ENCODE assay signal across 12 cellular contexts in the genomic region with DNA sequence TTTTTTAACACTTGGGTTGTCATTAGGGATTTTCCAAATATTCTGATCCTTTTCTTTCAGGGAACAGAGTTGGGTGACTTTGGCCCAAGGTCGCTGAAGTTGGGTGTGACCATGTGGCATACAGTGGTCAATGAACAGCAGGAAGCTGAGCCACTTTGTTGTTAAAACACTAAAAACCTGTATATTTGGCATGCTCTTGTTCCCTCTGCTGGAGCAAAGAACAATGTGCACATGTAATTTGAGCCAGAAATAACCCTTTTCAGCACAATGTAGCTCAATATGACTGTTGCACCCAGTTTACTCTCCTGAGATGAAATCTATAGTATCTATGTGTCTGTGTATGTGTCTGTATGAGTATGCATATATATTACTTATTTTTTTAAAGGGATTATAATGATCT.
DNase-seq lines count a peak whose midpoint lies in the region; ATAC-seq, FAIRE-seq and TF ChIP-seq lines count a peak whose summit lies in the region.
"Had no signal": no experiment of that assay in that cellular context is flagged by ENCODE, and none has a peak within 500 bp of the region (broad histone marks: within the 10 kb centered on the region; RNA-seq: fewer than 3 reads in every experiment).

No MANE protein-coding gene starts in this region.

- in situ Hi-C loops in Panc1 (cut with HindIII; ENCODE audit: low pct_unique_long_range_greater_than_20kb, low sequenced_read_pairs), result no loop called here

- ATAC-seq in Panc1, result no peak
- ATAC-seq in heart left ventricle, result no peak
- ATAC-seq: stimulated activated naive CD8-positive, alpha-beta T cell treated with anti-CD3 and anti-CD28 coated beads, Interleukin-15, amount 100 ng/mL, for 72 hours had no signal

- peak; percentile 46 for TF ChIP-seq CTCF in cardiac muscle cell (IDR thresholded peaks at IDR 0.05; ENCODE audit: low read depth, low read length)
- peak; percentile 31; the same call in 1 of the 2 replicates for TF ChIP-seq CTCF in Panc1 (IDR thresholded peaks at IDR 0.05)
- peak; percentile 37 for TF ChIP-seq CTCF in fibroblast of pulmonary artery (IDR thresholded peaks at IDR 0.05; ENCODE audit: low read length, missing control alignments)
- TF ChIP-seq CTCF in CD14-positive monocyte (IDR thresholded peaks at IDR 0.05), result no peak
- peak in 4 of 12 donors; percentile 7 to 19 (median 16) for TF ChIP-seq CTCF in heart left ventricle (IDR thresholded peaks at IDR 0.05)

- 61 to 77% (median 62%) methylated on average over 1 of the region's 1 CpG for WGBS in heart left ventricle, 4 donors

- H3K4me3 ChIP-seq in cardiac muscle cell (no peak overlapping the region), Panc1 (ENCODE audit: low read depth in 2 of 2, low read length in 2 of 2) (no peak overlapping the region), fibroblast of pulmonary artery (replicated peaks; ENCODE audit: low read depth, low read length) (no peak overlapping the region), heart left ventricle (no peak overlapping the region)
- H3K4me3 ChIP-seq: adrenal gland had no signal

- H3K27ac Mint-ChIP-seq in CD14-positive monocyte, result no peak overlapping the region
- H3K27ac Mint-ChIP-seq: CD4-positive, alpha-beta T cell; naive B cell; stimulated activated naive CD8-positive, alpha-beta T cell treated with anti-CD3 and anti-CD28 coated beads, Interleukin-15, amount 100 ng/mL, for 72 hours had no signal

- H3K9me3 ChIP-seq in cardiac muscle cell (ENCODE audit: low read depth) (no peaks in the 10 kb centered on the region), Panc1 (ENCODE audit: control insufficient read depth, insufficient read depth, low read depth, low read length) (no peaks in the 10 kb centered on the region), heart left ventricle (no peaks in the 10 kb centered on the region)
- H3K9me3 ChIP-seq: adrenal gland had no signal

- no peaks in the 10 kb centered on the region for H3K4me1 Mint-ChIP-seq in CD14-positive monocyte
- H3K4me1 Mint-ChIP-seq: naive B cell; stimulated activated naive CD8-positive, alpha-beta T cell treated with anti-CD3 and anti-CD28 coated beads, Interleukin-15, amount 100 ng/mL, for 72 hours had no signal

- H3K9me3 Mint-ChIP-seq in CD14-positive monocyte, result peaks cover 0 to 3% (median 0%) of the 10 kb centered on the region in 7 donors
- H3K9me3 Mint-ChIP-seq: CD4-positive, alpha-beta T cell; stimulated activated naive CD8-positive, alpha-beta T cell treated with anti-CD3 and anti-CD28 coated beads, Interleukin-15, amount 100 ng/mL, for 72 hours had no signal

- H3K27ac ChIP-seq in cardiac muscle cell (no peak overlapping the region), Panc1 (ENCODE audit: low read length) (no peak overlapping the region), heart left ventricle (no peak overlapping the region)
- H3K27ac ChIP-seq: adrenal gland had no signal

- peaks cover 2 to 15% (median 4%) of the 10 kb centered on the region in 3 donors for H3K27me3 Mint-ChIP-seq in CD14-positive monocyte (ENCODE audit: low read depth in 3 of 3)

- no TSS peak for BruUV-seq in Panc1 (replicated peaks; lab: Mats Ljungman, UMichigan)

- TF ChIP-seq POLR2A in heart left ventricle (IDR thresholded peaks at IDR 0.05), result no peak

- peak in 1 of 2 donors; percentile 37 for DNase-seq in cardiac muscle cell (ENCODE audit: low read depth in 1 of 2, low spot score in 1 of 2)
- no peak for DNase-seq in cardiac septum (ENCODE audit: low spot score)
- DNase-seq in Panc1 (ENCODE audit: low read depth, low spot score), result no peak
- DNase-seq in fibroblast of pulmonary artery (ENCODE audit: low read depth), result peak; percentile 31
- DNase-seq in urothelium cell line (ENCODE audit: low spot score), result peak; percentile 49
- no peak for DNase-seq in activated naive CD4-positive, alpha-beta T cell treated with anti-CD3 and anti-CD28 coated beads, Interleukin-2, amount 50 U/mL, for 16 hours
- DNase-seq in CD14-positive monocyte (ENCODE audit: low spot score), result no peak
- no peak for DNase-seq in heart left ventricle
- DNase-seq: CD4-positive, alpha-beta T cell; naive B cell; stimulated activated naive CD8-positive, alpha-beta T cell treated with anti-CD3 and anti-CD28 coated beads, Interleukin-15, amount 100 ng/mL, for 72 hours had no signal

- no peaks in the 10 kb centered on the region for H3K36me3 ChIP-seq in cardiac muscle cell
- no peaks in the 10 kb centered on the region for H3K36me3 ChIP-seq in Panc1 (ENCODE audit: control insufficient read depth, insufficient read depth, low read length)
- no peaks in the 10 kb centered on the region for H3K36me3 ChIP-seq in heart left ventricle
- H3K36me3 ChIP-seq: adrenal gland had no signal

- no peak overlapping the region for H3K4me3 Mint-ChIP-seq in CD14-positive monocyte
- H3K4me3 Mint-ChIP-seq: CD4-positive, alpha-beta T cell; naive B cell; stimulated activated naive CD8-positive, alpha-beta T cell treated with anti-CD3 and anti-CD28 coated beads, Interleukin-15, amount 100 ng/mL, for 72 hours had no signal

- CTCF ChIA-PET in Panc1 (lab: Charles Lee), result interaction anchor here (0.5 kb wide), 1 partner anchor 142 kb away, joined by 4 read pairs; no protein-coding TSS in a partner anchor

- no peaks in the 10 kb centered on the region for H3K36me3 Mint-ChIP-seq in CD14-positive monocyte
- H3K36me3 Mint-ChIP-seq: naive B cell had no signal

- intact Hi-C loops in cardiac septum (cut with DNase I) (no loop called here), Panc1 (cut with micrococcal nuclease; ENCODE audit: unreplicated experiment) (no loop called here), CD14-positive monocyte (cut with micrococcal nuclease) (no loop called here), heart left ventricle (cut with DNase I) (no loop called here)

- H3K4me1 ChIP-seq in cardiac muscle cell (ENCODE audit: low read depth), result no peaks in the 10 kb centered on the region
- no peaks in the 10 kb centered on the region for H3K4me1 ChIP-seq in Panc1 (ENCODE audit: control insufficient read depth, insufficient read depth, low read length)
- peaks cover 0 to 5% (median 0%) of the 10 kb centered on the region in 12 donors for H3K4me1 ChIP-seq in heart left ventricle

- H3K27me3 ChIP-seq in cardiac muscle cell (no peaks in the 10 kb centered on the region), Panc1 (ENCODE audit: control insufficient read depth, insufficient read depth, low read length) (peaks cover 5% of the 10 kb centered on the region), heart left ventricle (peaks cover 0 to 7% (median 0%) of the 10 kb centered on the region in 9 donors)
- H3K27me3 ChIP-seq: adrenal gland had no signal

- POLR2A ChIA-PET in Panc1 (lab: Charles Lee), result no interaction called here

- no peak for FAIRE-seq in urothelium cell line (lab: Jason Lieb, UNC)

Comparison
In these comparisons a context has a peak if more than half of its experiments do, and no peak if none do; other contexts are left out.
1. DNase-seq: peak in fibroblast of pulmonary artery (single experiment) and urothelium cell line (single experiment); none in cardiac septum (single experiment), Panc1 (single experiment), activated naive CD4-positive, alpha-beta T cell treated with anti-CD3 and anti-CD28 coated beads, Interleukin-2, amount 50 U/mL, for 16 hours (single experiment), CD14-positive monocyte (single experiment) and heart left ventricle (0 of 5).